ENCODE assay signal across 18 cellular contexts in the genomic region with DNA sequence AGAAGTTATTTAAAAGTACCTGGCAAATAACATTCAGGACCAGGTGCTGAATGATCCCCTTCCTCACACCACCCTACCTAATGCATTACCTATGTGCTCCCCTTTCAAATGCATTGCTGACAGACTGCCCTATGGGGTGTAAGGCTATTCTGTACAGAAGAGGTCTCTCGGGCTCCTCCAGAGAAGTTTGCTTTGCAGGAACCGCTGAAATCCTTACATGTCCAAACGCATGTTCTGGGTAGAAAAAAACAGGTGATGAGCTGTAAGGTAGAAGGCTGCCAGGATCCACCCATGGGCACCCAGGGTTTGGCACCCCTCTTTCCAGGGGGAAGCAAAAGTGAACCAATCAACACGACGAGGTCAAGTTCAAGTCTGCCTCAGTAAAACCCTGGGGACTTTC. TPM values are rescaled to one million over a fixed set of nuclear protein-coding genes. Genes with fewer than 3 reads are reported as not detected.
A peak's percentile ranks its signal among the peaks of the same experiment; 100 is the strongest.
DNase-seq lines count a peak whose midpoint lies in the region; ATAC-seq and TF ChIP-seq lines count a peak whose summit lies in the region.
"Had no signal": no experiment of that assay in that cellular context is flagged by ENCODE, and none has a peak within 500 bp of the region (broad histone marks: within the 10 kb centered on the region; RNA-seq: fewer than 3 reads in every experiment).

No MANE protein-coding gene starts in this region.

- peaks cover 15 to 73% (median 54%) of the 10 kb centered on the region in 4 donors for H3K4me1 ChIP-seq in liver (ENCODE audit: control insufficient read depth in 4 of 4, insufficient read depth in 4 of 4, low read length in 3 of 4)

- no peaks in the 10 kb centered on the region for H3K9me3 Mint-ChIP-seq in natural killer cell treated with Interleukin-12 subunit alpha and Interleukin-12 subunit beta and Interleukin-15 and Interleukin-18, amount 100 ng/mL, for 72 hours
- no peaks in the 10 kb centered on the region for H3K9me3 Mint-ChIP-seq in natural killer cell
- H3K9me3 Mint-ChIP-seq: neural crest cell had no signal

- no peak for ATAC-seq in natural killer cell treated with Interleukin-12 subunit alpha and Interleukin-12 subunit beta and Interleukin-15 and Interleukin-18, amount 100 ng/mL, for 72 hours
- no peak for ATAC-seq in natural killer cell
- ATAC-seq in GM18861 (IDR thresholded peaks at IDR 0.05; ENCODE audit: unreplicated experiment), result no peak
- no peak for ATAC-seq in HG03108 (IDR thresholded peaks at IDR 0.05; ENCODE audit: unreplicated experiment)
- no peak for ATAC-seq in GM19023 (IDR thresholded peaks at IDR 0.05; ENCODE audit: unreplicated experiment)
- ATAC-seq: activated CD4-positive, alpha-beta T cell treated with anti-CD3 and anti-CD28 coated beads for 36 hours had no signal

- no peaks in the 10 kb centered on the region for H3K4me1 Mint-ChIP-seq in natural killer cell treated with Interleukin-12 subunit alpha and Interleukin-12 subunit beta and Interleukin-15 and Interleukin-18, amount 100 ng/mL, for 72 hours (ENCODE audit: low read depth in 2 of 2)
- no peaks in the 10 kb centered on the region for H3K4me1 Mint-ChIP-seq in natural killer cell
- H3K4me1 Mint-ChIP-seq: activated CD4-positive, alpha-beta T cell treated with anti-CD3 and anti-CD28 coated beads for 36 hours had no signal

- DNase-seq in natural killer cell treated with Interleukin-12 subunit alpha and Interleukin-12 subunit beta and Interleukin-15 and Interleukin-18, amount 100 ng/mL, for 72 hours (ENCODE audit: low spot score), result peak; percentile 20
- DNase-seq in natural killer cell (no peak), NCI-H748 treated with DMSO at 0.1 percent for 48 hours (lab: John Stamatoyannopoulos, UW) (no peak)
- DNase-seq: activated CD4-positive, alpha-beta T cell treated with anti-CD3 and anti-CD28 coated beads for 36 hours; erythroblast; NCI-H1417; NCI-H345; stimulated activated naive CD4-positive, alpha-beta T cell; T1000 had no signal

- H3K27ac ChIP-seq in liver (ENCODE audit: low read depth in 1 of 2, low read length in 2 of 2), result peak overlapping the region; percentile 92 to 93
- peak overlapping the region in 18 of 21 experiments; percentile 67 to 98 (median 86) for H3K27ac ChIP-seq in skin epidermis
- H3K27ac ChIP-seq: HL-60, KMS-11 had no signal

- no peak overlapping the region for H3K4me3 Mint-ChIP-seq in natural killer cell treated with Interleukin-12 subunit alpha and Interleukin-12 subunit beta and Interleukin-15 and Interleukin-18, amount 100 ng/mL, for 72 hours
- H3K4me3 Mint-ChIP-seq in natural killer cell, result no peak overlapping the region
- H3K4me3 Mint-ChIP-seq: activated CD4-positive, alpha-beta T cell treated with anti-CD3 and anti-CD28 coated beads for 36 hours; neural crest cell had no signal

- H3K36me3 ChIP-seq in liver (ENCODE audit: control insufficient read depth in 4 of 4, insufficient read depth in 3 of 4, low read depth in 1 of 4, low read length in 3 of 4), result no peaks in the 10 kb centered on the region
- H3K36me3 ChIP-seq: SJSA1 had no signal

- H3K9ac ChIP-seq in liver (ENCODE audit: low read depth in 1 of 2, low read length in 2 of 2), result peak overlapping the region; percentile 30 to 86
- H3K9ac ChIP-seq: KMS-11 had no signal

- no peak for TF ChIP-seq CTCF in natural killer cell (IDR thresholded peaks at IDR 0.05)
- no peak for TF ChIP-seq CTCF in liver (IDR thresholded peaks at IDR 0.05; ENCODE audit: low read depth, low read length, missing input control)

- H3K27ac Mint-ChIP-seq in natural killer cell treated with Interleukin-12 subunit alpha and Interleukin-12 subunit beta and Interleukin-15 and Interleukin-18, amount 100 ng/mL, for 72 hours, result no peak overlapping the region
- H3K27ac Mint-ChIP-seq in natural killer cell, result no peak overlapping the region
- H3K27ac Mint-ChIP-seq: activated CD4-positive, alpha-beta T cell treated with anti-CD3 and anti-CD28 coated beads for 36 hours had no signal

- no peaks in the 10 kb centered on the region for H3K36me3 Mint-ChIP-seq in natural killer cell treated with Interleukin-12 subunit alpha and Interleukin-12 subunit beta and Interleukin-15 and Interleukin-18, amount 100 ng/mL, for 72 hours
- H3K36me3 Mint-ChIP-seq in natural killer cell, result no peaks in the 10 kb centered on the region

- H3K9me3 ChIP-seq in liver (ENCODE audit: control insufficient read depth in 4 of 4, low read length in 3 of 4), result no peaks in the 10 kb centered on the region
- H3K9me3 ChIP-seq: SJSA1 had no signal

- WGBS in liver, result 82% methylated on average over 5 of the region's 5 CpGs

- H3K4me3 ChIP-seq in liver (ENCODE audit: low read depth in 1 of 3, low read length in 3 of 3), result no peak overlapping the region
- no peak overlapping the region for H3K4me3 ChIP-seq in skin epidermis
- H3K4me3 ChIP-seq: SJSA1 had no signal

- intact Hi-C loops in natural killer cell (cut with micrococcal nuclease), result no loop called here

- peaks cover 0 to 7% of the 10 kb centered on the region in 2 donors for H3K27me3 Mint-ChIP-seq in natural killer cell treated with Interleukin-12 subunit alpha and Interleukin-12 subunit beta and Interleukin-15 and Interleukin-18, amount 100 ng/mL, for 72 hours
- H3K27me3 Mint-ChIP-seq in natural killer cell (ENCODE audit: low read depth in 2 of 2), result peaks cover 1 to 2% of the 10 kb centered on the region in 2 donors
- H3K27me3 Mint-ChIP-seq: activated CD4-positive, alpha-beta T cell treated with anti-CD3 and anti-CD28 coated beads for 36 hours had no signal

- TF ChIP-seq RAD21 in liver (IDR thresholded peaks at IDR 0.05), result no peak

- no peaks in the 10 kb centered on the region for H3K27me3 ChIP-seq in liver (ENCODE audit: control insufficient read depth in 4 of 4, insufficient read depth in 4 of 4, low read length in 3 of 4)
- H3K27me3 ChIP-seq: SJSA1 had no signal

TF ChIP-seq in liver, 16 proteins besides CTCF, POLR2A, EP300 and RAD21:
- TF ChIP-seq FOXA2 (IDR thresholded peaks at IDR 0.05) (no peak), RXRA (IDR thresholded peaks at IDR 0.05) (no peak), FOXA1 (IDR thresholded peaks at IDR 0.05) (no peak), SP1 (IDR thresholded peaks at IDR 0.05) (no peak), TAF1 (conservative IDR thresholded peaks at IDR 0.05) (no peak), HNF4G (IDR thresholded peaks at IDR 0.05) (no peak), GABPA (IDR thresholded peaks at IDR 0.05 in 1 of 2, conservative IDR thresholded peaks at IDR 0.05 in 1 of 2) (no peak), NR2F2 (IDR thresholded peaks at IDR 0.05) (no peak)
- TF ChIP-seq, protein P1, sequence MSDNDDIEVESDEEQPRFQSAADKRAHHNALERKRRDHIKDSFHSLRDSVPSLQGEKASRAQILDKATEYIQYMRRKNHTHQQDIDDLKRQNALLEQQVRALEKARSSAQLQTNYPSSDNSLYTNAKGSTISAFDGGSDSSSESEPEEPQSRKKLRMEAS (IDR thresholded peaks at IDR 0.05), result no peak

RNA-seq across cellular contexts. Expression of a gene that starts 58.3 kb away (rescaled TPM):
- total RNA-seq in natural killer cell treated with Interleukin-12 subunit alpha and Interleukin-12 subunit beta and Interleukin-15 and Interleukin-18, amount 100 ng/mL, for 72 hours, result 10 to 100 TPM; 25.3 to 51.4 TPM
- total RNA-seq in natural killer cell (10 to 100 TPM; 29.0 to 37.5 (median 32.2) TPM), liver (10 to 100 TPM; 11.9 to 17.6 TPM)
- polyA plus RNA-seq in liver, result 1 to 10 TPM; 4.1 to 6.4 TPM
